In the genomic region with DNA sequence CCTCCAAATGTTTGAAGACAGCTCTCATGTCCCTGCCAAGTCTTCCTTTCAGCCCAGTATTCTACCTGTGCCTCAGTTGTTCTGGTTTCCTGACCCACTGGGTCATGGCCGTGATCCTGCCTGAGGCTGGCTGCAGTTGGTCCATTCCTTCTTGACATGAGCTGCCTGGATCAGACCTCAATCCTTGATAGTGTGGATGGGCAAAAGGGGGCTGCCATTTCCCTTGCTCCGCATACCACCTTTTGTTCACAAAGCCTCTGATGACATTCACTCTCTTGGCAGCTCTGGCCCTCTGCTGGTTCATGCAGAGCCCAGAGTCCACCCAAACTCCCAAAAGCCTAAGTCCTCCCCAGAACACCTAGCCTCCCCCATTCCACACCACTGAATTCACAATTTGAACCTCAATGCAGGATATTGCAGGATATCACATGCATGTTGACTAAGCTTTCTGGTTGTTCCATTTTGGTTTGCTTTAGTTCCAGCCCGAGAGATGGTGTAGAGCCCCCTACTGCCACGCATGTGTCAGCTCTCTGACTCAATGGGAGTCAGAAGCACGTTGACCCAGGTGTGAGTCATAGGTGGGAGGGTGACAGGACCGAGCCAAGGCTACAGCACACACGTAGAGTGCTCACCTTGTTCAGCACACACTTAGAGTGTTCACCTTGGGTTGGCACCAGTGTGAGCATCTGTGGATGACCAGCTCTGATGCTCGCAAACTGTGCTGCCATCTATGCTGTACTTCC, we compare ENCODE assay signal across 12 cellular contexts.
DNase-seq lines count a peak whose midpoint lies in the region; ATAC-seq and TF ChIP-seq lines count a peak whose summit lies in the region.
"Had no signal": no experiment of that assay in that cellular context is flagged by ENCODE, and none has a peak within 500 bp of the region (broad histone marks: within the 10 kb centered on the region; RNA-seq: fewer than 3 reads in every experiment).

No MANE protein-coding gene starts in this region.

- peaks cover 1% of the 10 kb centered on the region for H3K27me3 Mint-ChIP-seq in Calu3 (ENCODE audit: unreplicated experiment)
- H3K27me3 Mint-ChIP-seq in activated T-helper 17 cell treated with anti-CD3 and anti-CD28 coated beads, Interleukin-2, amount 50 U/mL, for 72 hours: peaks cover 7% of the 10 kb centered on the region
- H3K27me3 Mint-ChIP-seq in neural crest cell (ENCODE audit: low read depth): peaks cover 7% of the 10 kb centered on the region

- no peak for TF ChIP-seq POLR2A in HCT116 (IDR thresholded peaks at IDR 0.05; ENCODE audit: borderline replicate concordance, extremely low read depth, insufficient read depth, insufficient read length)
- TF ChIP-seq POLR2A in stomach (IDR thresholded peaks at IDR 0.05): no peak

- no peaks in the 10 kb centered on the region for H4K20me1 ChIP-seq in HCT116 (ENCODE audit: insufficient read depth)

- CTCF ChIA-PET in Calu3 (lab: Charles Lee) (no interaction called here), HCT116 (lab: Charles Lee) (interaction anchor here (0.7 to 1.5 kb wide), 5 partner anchors 12 to 829 kb away, joined by 3 to 6 read pairs (median 3); no protein-coding TSS in a partner anchor), GM10248 (lab: Yijun Ruan, JAX) (interaction anchor here (1.6 to 1.7 kb wide), 2 partner anchors 230 to 300 kb away, joined by 3 to 5 read pairs; no protein-coding TSS in a partner anchor)

- no peak overlapping the region for H3K9ac ChIP-seq in HCT116 (ENCODE audit: low read length)

- H3K4me3 Mint-ChIP-seq in Calu3 (ENCODE audit: low read depth, unreplicated experiment): no peak overlapping the region
- no peak overlapping the region for H3K4me3 Mint-ChIP-seq in activated T-helper 17 cell treated with anti-CD3 and anti-CD28 coated beads, Interleukin-2, amount 50 U/mL, for 72 hours
- H3K4me3 Mint-ChIP-seq in neural crest cell: no peak overlapping the region
- H3K4me3 Mint-ChIP-seq: activated CD4-positive, alpha-beta T cell treated with anti-CD3 and anti-CD28 coated beads, Interleukin-2, amount 10 ng/mL, durations not matched to agents 24 days and 14 days had no signal

- no peak overlapping the region for H3K4me3 ChIP-seq in HCT116 (replicated peaks in 1 of 2; ENCODE audit: low read depth in 1 of 2, low read length in 2 of 2)
- no peak overlapping the region for H3K4me3 ChIP-seq in stomach
- H3K4me3 ChIP-seq: left lung had no signal

- no peaks in the 10 kb centered on the region for H3K36me3 ChIP-seq in HCT116 (ENCODE audit: control insufficient read depth in 1 of 2, insufficient read depth in 2 of 2, low read length in 2 of 2)
- H3K36me3 ChIP-seq in stomach: no peaks in the 10 kb centered on the region
- H3K36me3 ChIP-seq: left lung had no signal

- peak overlapping the region; percentile 53 for H2AFZ ChIP-seq in HCT116 (ENCODE audit: low read depth, low read length, poor library complexity, severe bottlenecking)

- POLR2A ChIA-PET in HCT116 (lab: Charles Lee): interaction anchor here (1.1 kb wide), 1 partner anchor 79 kb away, joined by 3 read pairs; no protein-coding TSS in a partner anchor
- POLR2A ChIA-PET in GM10248 (lab: Yijun Ruan, JAX): interaction anchor here (0.6 kb wide), 1 partner anchor 611 kb away, joined by 3 read pairs; no protein-coding TSS in a partner anchor

- H3K9me3 ChIP-seq in HCT116 (ENCODE audit: control insufficient read depth in 1 of 2, insufficient read depth in 1 of 2, low read depth in 1 of 2, low read length in 2 of 2) (no peaks in the 10 kb centered on the region), stomach (no peaks in the 10 kb centered on the region)
- H3K9me3 ChIP-seq: left lung had no signal

- TF ChIP-seq CTCF in Calu3 (IDR thresholded peaks at IDR 0.05; ENCODE audit: unreplicated experiment) (no peak), HCT116 (IDR thresholded peaks at IDR 0.05 in 2 of 3, conservative IDR thresholded peaks at IDR 0.05 in 1 of 3; ENCODE audit: borderline replicate concordance in 1 of 3, insufficient read depth in 1 of 3, low read depth in 2 of 3, low read length in 2 of 3) (peak; percentile 30 to 44 (median 32); a peak in 4 of 6 replicates), neural crest cell (conservative IDR thresholded peaks at IDR 0.05) (no peak), GM10248 (IDR thresholded peaks at IDR 0.05; ENCODE audit: control extremely low read depth, extremely low read depth, low read depth, missing control alignments) (no peak), stomach (IDR thresholded peaks at IDR 0.05) (no peak)

- no peak overlapping the region for H3K27ac Mint-ChIP-seq in Calu3 (ENCODE audit: unreplicated experiment)
- H3K27ac Mint-ChIP-seq in activated T-helper 17 cell treated with anti-CD3 and anti-CD28 coated beads, Interleukin-2, amount 50 U/mL, for 72 hours: no peak overlapping the region
- peak overlapping the region; percentile 22 for H3K27ac Mint-ChIP-seq in neural crest cell (ENCODE audit: unreplicated experiment)
- H3K27ac Mint-ChIP-seq: activated CD4-positive, alpha-beta T cell treated with anti-CD3 and anti-CD28 coated beads, Interleukin-2, amount 10 ng/mL, durations not matched to agents 24 days and 14 days had no signal

- H3K4me1 ChIP-seq in HCT116 (ENCODE audit: control insufficient read depth in 1 of 2, insufficient read depth in 2 of 2, low read length in 2 of 2) (peaks cover 4 to 11% of the 10 kb centered on the region in 2 experiments; a peak in 3 of 4 replicates), stomach (peaks cover 0 to 5% (median 0%) of the 10 kb centered on the region in 4 donors)
- H3K4me1 ChIP-seq: left lung had no signal

- BruUV-seq in Calu3 (replicated peaks; lab: Mats Ljungman, UMichigan) (no TSS peak), HCT116 (replicated peaks; lab: Mats Ljungman, UMichigan) (no TSS peak)

- DNase-seq in Calu3: peak; percentile 44
- peak; percentile 48 for DNase-seq in HCT116 (ENCODE audit: low read depth, low spot score)
- no peak for DNase-seq in neural crest cell (ENCODE audit: low read depth, low spot score)
- no peak for DNase-seq in DMS79 (lab: John Stamatoyannopoulos, UW)
- no peak for DNase-seq in GM10248 (ENCODE audit: extremely low spot score)
- DNase-seq in dedifferentiated amniotic fluid mesenchymal stem cell (ENCODE audit: extremely low spot score): no peak
- no peak for DNase-seq in stomach
- DNase-seq: activated CD4-positive, alpha-beta T cell treated with anti-CD3 and anti-CD28 coated beads, Interleukin-2, amount 10 ng/mL, durations not matched to agents 24 days and 14 days; left lung; NCI-H2227 treated with DMSO at 0.1 percent for 48 hours; SHP77 had no signal

- 0 out of 2 replicates have a peak, but pooled peaks have one; percentile 44 for TF ChIP-seq RAD21 in HCT116 (IDR thresholded peaks at IDR 0.05; ENCODE audit: low read depth)

- H3K4me2 ChIP-seq in HCT116 (ENCODE audit: low read length): peak overlapping the region; percentile 42

- intact Hi-C loops in Calu3 (cut with micrococcal nuclease; ENCODE audit: unreplicated experiment) (no loop called here), HCT116 (cut with micrococcal nuclease) (loop anchor here (10.0 kb wide), 2 partner anchors 719 to 959 kb away; no protein-coding TSS in a partner anchor), stomach (cut with DNase I; ENCODE audit: low total_unique reads) (no loop called here)

- WGBS in stomach, 5 donors: 68 to 80% (median 73%) methylated on average over 8 of the region's 8 CpGs

- H3K27ac ChIP-seq in HCT116 (ENCODE audit: low read depth, low read length): no peak overlapping the region
- H3K27ac ChIP-seq in stomach: no peak overlapping the region
- H3K27ac ChIP-seq: left lung had no signal

- RAD21 ChIA-PET in HCT116 (lab: Charles Lee; ENCODE audit: low non-redundant PET in 1 of 2, low total read pairs in 2 of 2, uncharacterized antibody in 2 of 2, unreplicated experiment in 2 of 2): no interaction called here

- no peaks in the 10 kb centered on the region for H3K9me3 Mint-ChIP-seq in Calu3 (ENCODE audit: low read depth, unreplicated experiment)
- H3K9me3 Mint-ChIP-seq in activated T-helper 17 cell treated with anti-CD3 and anti-CD28 coated beads, Interleukin-2, amount 50 U/mL, for 72 hours: no peaks in the 10 kb centered on the region
- no peaks in the 10 kb centered on the region for H3K9me3 Mint-ChIP-seq in neural crest cell
- H3K9me3 Mint-ChIP-seq: activated CD4-positive, alpha-beta T cell treated with anti-CD3 and anti-CD28 coated beads, Interleukin-2, amount 10 ng/mL, durations not matched to agents 24 days and 14 days had no signal

- H3K27me3 ChIP-seq in HCT116 (ENCODE audit: insufficient read depth, low read length) (no peaks in the 10 kb centered on the region), stomach (peaks cover 0 to 4% (median 0%) of the 10 kb centered on the region in 3 donors)
- H3K27me3 ChIP-seq: left lung had no signal

- H3K79me2 ChIP-seq in HCT116 (ENCODE audit: insufficient read depth, low read length): no peaks in the 10 kb centered on the region

- no peaks in the 10 kb centered on the region for H3K36me3 Mint-ChIP-seq in Calu3 (ENCODE audit: insufficient read depth, unreplicated experiment)
- H3K36me3 Mint-ChIP-seq in activated T-helper 17 cell treated with anti-CD3 and anti-CD28 coated beads, Interleukin-2, amount 50 U/mL, for 72 hours (ENCODE audit: low read depth): no peaks in the 10 kb centered on the region
- no peaks in the 10 kb centered on the region for H3K36me3 Mint-ChIP-seq in neural crest cell (ENCODE audit: low read depth)

- ATAC-seq in HCT116: peak; percentile 94
- ATAC-seq in activated T-helper 17 cell treated with anti-CD3 and anti-CD28 coated beads, Interleukin-2, amount 50 U/mL, for 72 hours (replicated peaks): peak; percentile 96
- ATAC-seq: left lung had no signal

- TF ChIP-seq EP300 in stomach (IDR thresholded peaks at IDR 0.05): no peak

- H3K4me1 Mint-ChIP-seq in Calu3 (ENCODE audit: low read depth, unreplicated experiment) (no peaks in the 10 kb centered on the region), neural crest cell (no peaks in the 10 kb centered on the region)
- H3K4me1 Mint-ChIP-seq in activated T-helper 17 cell treated with anti-CD3 and anti-CD28 coated beads, Interleukin-2, amount 50 U/mL, for 72 hours: no peaks in the 10 kb centered on the region

- H3K9me2 ChIP-seq in HCT116 (ENCODE audit: insufficient read depth): no peaks in the 10 kb centered on the region

Comparison
In these comparisons a context has a peak if more than half of its experiments do, and no peak if none do; other contexts are left out.
1. DNase-seq: peak in Calu3 (single experiment) and HCT116 (single experiment); none in neural crest cell (single experiment), DMS79 (single experiment), GM10248 (single experiment), dedifferentiated amniotic fluid mesenchymal stem cell (single experiment) and stomach (single experiment).
2. CTCF ChIP-seq: peak in HCT116 (3 of 3); none in Calu3 (single experiment), neural crest cell (single experiment), GM10248 (single experiment) and stomach (0 of 7).